In the genomic region with DNA sequence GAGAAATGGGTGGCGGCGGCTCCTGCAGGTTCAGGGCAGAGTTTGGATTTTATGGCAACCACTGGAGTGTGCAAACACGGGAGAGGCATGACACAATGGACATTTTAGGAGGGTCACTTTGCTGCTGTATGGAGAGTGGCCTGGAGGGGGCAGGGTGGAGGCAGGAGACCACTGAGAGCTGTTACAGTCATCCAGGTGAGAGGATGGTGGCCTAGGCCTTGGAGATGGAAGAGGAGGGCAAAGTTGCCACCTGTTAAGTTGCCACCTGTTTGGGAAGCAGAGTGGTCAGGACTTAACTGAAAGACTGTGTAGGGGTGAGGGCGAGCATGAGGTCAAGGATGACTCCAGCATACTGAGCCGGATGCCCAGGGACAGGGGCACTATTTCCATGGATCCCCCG, we compare ENCODE assay signal across 8 cellular contexts. TPM values are rescaled to one million over a fixed set of nuclear protein-coding genes. Genes with fewer than 3 reads are reported as not detected.
DNase-seq lines count a peak whose midpoint lies in the region; ATAC-seq, FAIRE-seq and TF ChIP-seq lines count a peak whose summit lies in the region.

No MANE protein-coding gene starts in this region.

- H3K4me1 ChIP-seq in RWPE2 (ENCODE audit: insufficient read depth, poor library complexity, severe bottlenecking) (peaks cover 8% of the 10 kb centered on the region), adrenal gland (replicated peaks in 1 of 2) (peaks cover 14 to 17% of the 10 kb centered on the region in 2 donors)

- H3K27me3 ChIP-seq in RWPE2 (ENCODE audit: insufficient read depth, poor library complexity, severe bottlenecking) (no peaks in the 10 kb centered on the region), adrenal gland (no peaks in the 10 kb centered on the region)

- no peak for DNase-seq in RWPE2 (ENCODE audit: low spot score)
- DNase-seq in adrenal gland: peak in 2 of 7 donors; percentile 44 to 75
- no peak for DNase-seq in left lobe of liver (ENCODE audit: low spot score)
- peak; percentile 57 for DNase-seq in urothelium cell line (ENCODE audit: low spot score)

- H3K9me3 ChIP-seq in RWPE2 (ENCODE audit: severe bottlenecking) (no peaks in the 10 kb centered on the region), adrenal gland (replicated peaks in 1 of 3) (no peaks in the 10 kb centered on the region)

- FAIRE-seq in urothelium cell line (lab: Jason Lieb, UNC): no peak

- TF ChIP-seq CTCF in 22Rv1 (IDR thresholded peaks at IDR 0.05) (peak; percentile 75), GM12875 (IDR thresholded peaks at IDR 0.05; ENCODE audit: borderline replicate concordance, insufficient read depth, low read depth, low read length) (peak; percentile 72), RWPE2 (IDR thresholded peaks at IDR 0.05; ENCODE audit: poor library complexity, severe bottlenecking) (peak; percentile 43), adrenal gland (IDR thresholded peaks at IDR 0.05) (peak in 5 of 6 experiments; percentile 12 to 47 (median 45))

- ATAC-seq in RWPE2 (ENCODE audit: low read depth) (peak; percentile 8; the same call in 1 of the 3 replicates), left lobe of liver (peak; percentile 32), GM21515 (IDR thresholded peaks at IDR 0.05; ENCODE audit: unreplicated experiment) (no peak), GM21526 (IDR thresholded peaks at IDR 0.05; ENCODE audit: low FRiP score, unreplicated experiment) (no peak)

- no peak for TF ChIP-seq POLR2A in adrenal gland (IDR thresholded peaks at IDR 0.05)

- H3K27ac ChIP-seq in 22Rv1: peak overlapping the region; percentile 12; the same call in 1 of the 2 replicates
- H3K27ac ChIP-seq in RWPE2 (ENCODE audit: poor library complexity, severe bottlenecking): no peak overlapping the region
- H3K27ac ChIP-seq in adrenal gland: no peak overlapping the region

- peaks cover 11% of the 10 kb centered on the region; the same call in 1 of the 2 replicates for H3K36me3 ChIP-seq in RWPE2 (ENCODE audit: low read depth)
- no peaks in the 10 kb centered on the region for H3K36me3 ChIP-seq in adrenal gland (replicated peaks in 1 of 2)

- intact Hi-C loops in adrenal gland (cut with DNase I): no loop called here

- 54 to 67% (median 63%) methylated on average over 6 of the region's 6 CpGs for WGBS in adrenal gland, 4 donors

- no peak overlapping the region for H3K4me3 ChIP-seq in GM12875 (ENCODE audit: low read depth, low read length)
- no peak overlapping the region for H3K4me3 ChIP-seq in RWPE2 (ENCODE audit: severe bottlenecking)
- H3K4me3 ChIP-seq in adrenal gland: no peak overlapping the region

RNA-seq across cellular contexts. Expression of a gene that starts 2.3 kb away (rescaled TPM):
- 10 to 100 TPM in 7 of 8 donors, 1 to 10 TPM in 1; 9.1 to 29.0 (median 15.0) TPM for total RNA-seq in adrenal gland
- 10 to 100 TPM in 2 of 3 donors, 1 to 10 TPM in 1; 5.4 to 57.7 (median 36.2) TPM for polyA plus RNA-seq in adrenal gland
- 14.9 TPM for total RNA-seq in left lobe of liver

RNA-seq across cellular contexts. Expression of a gene that starts 12.2 kb away (rescaled TPM):
- 100 to 1,000 TPM; 126 to 289 (median 161) TPM for total RNA-seq in adrenal gland
- 100 to 1,000 TPM; 105 to 140 (median 116) TPM for polyA plus RNA-seq in adrenal gland
- total RNA-seq in left lobe of liver: 63.1 TPM

RNA-seq across cellular contexts. Expression of a gene that starts 14.4 kb away (rescaled TPM):
- total RNA-seq in adrenal gland (1 to 10 TPM in 6 of 8 donors, under 1 TPM in 1, not detected in 1; 0.49 to 9.1 (median 3.7) TPM), left lobe of liver (1.1 TPM)
- 10 to 100 TPM in 1 of 3 donors, 1 to 10 TPM in 1, under 1 TPM in 1; 0.35 to 16.5 (median 4.6) TPM for polyA plus RNA-seq in adrenal gland

RNA-seq across cellular contexts. Expression of a gene that starts 16.1 kb away (rescaled TPM):
- total RNA-seq in adrenal gland (10 to 100 TPM in 1 of 8 donors, 1 to 10 TPM in 5, under 1 TPM in 2; 0.69 to 11.7 (median 3.1) TPM), left lobe of liver (0.43 TPM)
- 10 to 100 TPM in 1 of 3 donors, 1 to 10 TPM in 2; 2.8 to 16.1 (median 5.6) TPM for polyA plus RNA-seq in adrenal gland

RNA-seq across cellular contexts. Expression of a gene that starts 26.0 kb away (rescaled TPM):
- under 1 TPM in 7 of 8 donors, not detected in 1; 0.10 to 0.80 (median 0.32) TPM for total RNA-seq in adrenal gland
- under 1 TPM; 0.37 to 0.56 (median 0.51) TPM for polyA plus RNA-seq in adrenal gland
- total RNA-seq in left lobe of liver: 0.28 TPM

Comparison
In these comparisons a context has a peak if more than half of its experiments do, and no peak if none do; other contexts are left out.
1. ATAC-seq: peak in RWPE2 (single experiment) and left lobe of liver (single experiment); none in GM21515 (single experiment) and GM21526 (single experiment).
2. Peak in every context shown above with its lines, with median percentiles within 50 percentile points of each other: CTCF ChIP-seq.